In the genomic region with DNA sequence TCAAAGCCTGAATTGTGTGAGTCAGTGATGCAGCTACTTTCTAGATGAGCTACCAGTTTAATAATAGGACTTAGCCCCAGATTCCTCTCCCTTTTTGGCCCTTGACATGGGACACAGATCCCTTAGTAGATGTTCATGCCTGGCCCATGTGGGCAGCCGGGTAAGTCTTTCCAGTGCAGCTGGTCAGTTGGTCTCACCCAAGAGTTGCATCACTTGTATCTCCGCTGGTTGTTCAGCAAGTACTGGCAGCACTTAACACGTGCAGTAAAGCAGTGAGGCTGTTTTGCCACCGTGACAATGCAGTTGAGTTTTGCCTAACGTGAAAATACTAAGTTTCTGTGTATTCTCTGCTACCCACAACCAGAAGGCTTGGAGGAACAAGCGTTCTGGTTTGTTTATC, we compare ENCODE assay signal across 13 cellular contexts. TPM values are rescaled to one million over a fixed set of nuclear protein-coding genes. Genes with fewer than 3 reads are reported as not detected.
DNase-seq lines count a peak whose midpoint lies in the region; ATAC-seq lines count a peak whose summit lies in the region.
"Had no signal": no experiment of that assay in that cellular context is flagged by ENCODE, and none has a peak within 500 bp of the region (broad histone marks: within the 10 kb centered on the region; RNA-seq: fewer than 3 reads in every experiment).

No MANE protein-coding gene starts in this region.

- H3K4me1 ChIP-seq in skeletal muscle tissue (ENCODE audit: control insufficient read depth in 3 of 3, insufficient read depth in 3 of 3, low read length in 3 of 3), result peaks cover 50 to 73% (median 59%) of the 10 kb centered on the region in 3 donors

- ATAC-seq in GM19043 (IDR thresholded peaks at IDR 0.05; ENCODE audit: low read depth, unreplicated experiment) (peak; percentile 25), HG02588 (IDR thresholded peaks at IDR 0.05; ENCODE audit: unreplicated experiment) (peak; percentile 25), HG03378 (IDR thresholded peaks at IDR 0.05; ENCODE audit: unreplicated experiment) (peak; percentile 19), sciatic nerve (no peak)
- ATAC-seq: CD8-positive, alpha-beta T cell had no signal

- peak overlapping the region in 2 of 3 donors; percentile 12 to 52 for H3K9ac ChIP-seq in skeletal muscle tissue (ENCODE audit: low read depth in 1 of 3, low read length in 3 of 3)

- no peaks in the 10 kb centered on the region for H3K9me3 ChIP-seq in skeletal muscle tissue (ENCODE audit: control insufficient read depth in 3 of 3, low read length in 3 of 3)
- H3K9me3 ChIP-seq: esophagus squamous epithelium had no signal

- peaks cover 0 to 5% (median 4%) of the 10 kb centered on the region in 3 donors for H3K36me3 ChIP-seq in skeletal muscle tissue (ENCODE audit: control insufficient read depth in 3 of 3, insufficient read depth in 3 of 3, low read length in 3 of 3)

- H3K27me3 ChIP-seq in skeletal muscle tissue (ENCODE audit: control insufficient read depth in 3 of 3, insufficient read depth in 3 of 3, low read length in 3 of 3), result no peaks in the 10 kb centered on the region
- H3K27me3 ChIP-seq: esophagus squamous epithelium had no signal

- peak overlapping the region; percentile 94 for H3K27ac ChIP-seq in skeletal muscle tissue (ENCODE audit: low read depth, low read length)
- H3K27ac ChIP-seq: esophagus squamous epithelium, RWPE1 had no signal

- intact Hi-C loops in sciatic nerve (cut with DNase I), result no loop called here

- DNase-seq in inferior parietal cortex (ENCODE audit: extremely low spot score) (no peak), GF-D8 (lab: John Stamatoyannopoulos, UW) (no peak), NCI-H1048 (lab: John Stamatoyannopoulos, UW) (no peak), sciatic nerve (ENCODE audit: low spot score) (no peak)
- DNase-seq: activated naive CD8-positive, alpha-beta T cell treated with anti-CD3 and anti-CD28 coated beads for 36 hours; CD8-positive, alpha-beta T cell; esophagus squamous epithelium; NCI-H345 had no signal

- H3K4me3 ChIP-seq in skeletal muscle tissue (ENCODE audit: low read length in 3 of 3), result peak overlapping the region in 1 of 3 donors; percentile 23
- H3K4me3 ChIP-seq: esophagus squamous epithelium had no signal

RNA-seq across cellular contexts. Expression of a gene that starts 50.1 kb away (rescaled TPM):
- total RNA-seq in skeletal muscle tissue (99.7 TPM), sciatic nerve (146 TPM)
